Comparison of ENCODE assay signal across 22 cellular contexts in genomic region chr5:99045864-99046263, GRCh38.
"Had no signal": no experiment of that assay in that cellular context is flagged by ENCODE, and none has a peak within 500 bp of the region (broad histone marks: within the 10 kb centered on the region; RNA-seq: fewer than 3 reads in every experiment).

No MANE protein-coding gene starts in this region.

- H3K9me3 ChIP-seq: esophagus squamous epithelium, thyroid gland had no signal

- H3K36me3 ChIP-seq: cardiac muscle cell, esophagus squamous epithelium, thyroid gland, WERI-Rb-1 had no signal

- H3K4me3 Mint-ChIP-seq: activated CD4-positive, alpha-beta memory T cell treated with anti-CD3 and anti-CD28 coated beads for 36 hours; activated naive CD8-positive, alpha-beta T cell treated with anti-CD3 and anti-CD28 coated beads, Interleukin-2, amount 10 ng/mL, durations not matched to agents 7 days and 5 days; nephron progenitor cell had no signal

- H3K4me3 ChIP-seq: cardiac muscle cell, esophagus squamous epithelium, thyroid gland had no signal

- H3K27me3 Mint-ChIP-seq: activated CD4-positive, alpha-beta memory T cell treated with anti-CD3 and anti-CD28 coated beads for 36 hours; activated naive CD8-positive, alpha-beta T cell treated with anti-CD3 and anti-CD28 coated beads, Interleukin-2, amount 10 ng/mL, durations not matched to agents 7 days and 5 days had no signal

- H3K27ac ChIP-seq: cardiac muscle cell, esophagus squamous epithelium, thyroid gland, WERI-Rb-1 had no signal

- H3K27me3 ChIP-seq: cardiac muscle cell, esophagus squamous epithelium, thyroid gland had no signal

- H3K4me1 ChIP-seq: esophagus squamous epithelium, thyroid gland had no signal

- H3K27ac Mint-ChIP-seq: activated CD4-positive, alpha-beta memory T cell treated with anti-CD3 and anti-CD28 coated beads for 36 hours; activated naive CD8-positive, alpha-beta T cell treated with anti-CD3 and anti-CD28 coated beads, Interleukin-2, amount 10 ng/mL, durations not matched to agents 7 days and 5 days; activated T-helper 2 cell treated with anti-CD3 and anti-CD28 coated beads, Interferon-gamma antibody, Interleukin-2, Interleukin-4, amounts not matched to agents 10 μg/mL and 5 μg/mL and 100 μg/mL, durations not matched to agents 14 hours and 24 hours and 36 hours; nephron progenitor cell had no signal

- H3K4me1 Mint-ChIP-seq: activated naive CD8-positive, alpha-beta T cell treated with anti-CD3 and anti-CD28 coated beads, Interleukin-2, amount 10 ng/mL, durations not matched to agents 7 days and 5 days had no signal

- DNase-seq: activated CD4-positive, alpha-beta memory T cell treated with anti-CD3 and anti-CD28 coated beads for 36 hours; activated CD4-positive, alpha-beta T cell treated with anti-CD3 and anti-CD28 coated beads for 4 hours; activated naive CD4-positive, alpha-beta T cell treated with Interleukin-2 at 50 U/mL for 16 hours; activated naive CD8-positive, alpha-beta T cell treated with anti-CD3 and anti-CD28 coated beads, Interleukin-2, amount 10 ng/mL, durations not matched to agents 7 days and 5 days; activated T-cell treated with anti-CD3 and anti-CD28 coated beads, Interleukin-2, amount 50 U/mL, for 1 hour; amygdala; dermis blood vessel endothelial cell; effector memory CD4-positive, alpha-beta T cell; esophagus squamous epithelium; hypothalamus; kidney; nephron progenitor cell; nucleus accumbens; posterior cingulate gyrus; stimulated activated CD4-positive, alpha-beta T cell treated with anti-CD3 and anti-CD28 coated beads, Interleukin-12 subunit alpha, Interleukin-12 subunit beta, amount 100 ng/mL, for 4 hours; stimulated activated CD4-positive, alpha-beta T cell treated with anti-CD3 and anti-CD28 coated beads, Interleukin-1b, Interleukin-23, amount 100 ng/mL, for 48 hours; stimulated activated CD8-positive, alpha-beta memory T cell treated with anti-CD3 and anti-CD28 coated beads, Interleukin-4, amount 100 ng/mL, for 48 hours; stimulated activated naive CD4-positive, alpha-beta T cell treated with Interleukin-2 at 50 U/mL for 16 hours; thyroid gland; WERI-Rb-1 had no signal
